Comparison of ENCODE assay signal across 2 cellular contexts in genomic region chr16:12435730-12436129, GRCh38.
TF ChIP-seq lines count a peak whose summit lies in the region.

No MANE protein-coding gene starts in this region.

TF ChIP-seq in GM23338, 12 proteins besides CTCF, POLR2A, EP300 and RAD21:
- TF ChIP-seq ETS1 (IDR thresholded peaks at IDR 0.05) (no peak), ZNF331 (CRISPR knock-in tag; IDR thresholded peaks at IDR 0.05; ENCODE audit: low read depth) (no peak), JUNB (IDR thresholded peaks at IDR 0.05; ENCODE audit: unreplicated experiment) (no peak), EZH2 (IDR thresholded peaks at IDR 0.05; ENCODE audit: low read depth, unreplicated experiment) (no peak)

TF ChIP-seq in H1, 55 proteins besides CTCF, POLR2A, EP300 and RAD21:
- no peak for TF ChIP-seq TBP (IDR thresholded peaks at IDR 0.05; ENCODE audit: low read depth, low read length)
- TF ChIP-seq MAX (IDR thresholded peaks at IDR 0.05) = peak; percentile 61; the same call in 1 of the 2 replicates
